ENCODE assay signal across 27 cellular contexts in the genomic region with DNA sequence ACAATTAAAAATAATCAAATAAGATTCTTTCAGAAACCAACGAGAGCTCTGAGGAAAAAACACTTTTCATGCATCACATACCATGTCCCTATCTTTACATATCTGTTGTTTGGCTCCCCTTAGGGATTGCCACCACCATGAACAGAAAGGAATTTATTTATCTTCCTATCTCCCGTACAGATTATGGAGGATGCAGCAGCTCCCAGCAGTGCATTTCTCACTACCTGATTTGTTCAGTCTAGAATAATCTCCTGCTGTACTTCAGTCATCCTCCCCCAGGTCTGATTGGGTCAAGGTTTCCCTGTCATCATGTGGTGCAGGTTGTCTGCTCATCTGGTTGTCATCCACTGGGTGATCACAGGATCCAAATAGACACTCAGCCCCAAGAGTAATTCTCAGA.
"Had no signal": no experiment of that assay in that cellular context is flagged by ENCODE, and none has a peak within 500 bp of the region (broad histone marks: within the 10 kb centered on the region; RNA-seq: fewer than 3 reads in every experiment).

No MANE protein-coding gene starts in this region.

- DNase-seq: stimulated activated CD4-positive, alpha-beta T cell treated with anti-CD3 and anti-CD28 coated beads, Interleukin-2, amount 100 ng/mL, for 48 hours; stimulated activated CD4-positive, alpha-beta T cell treated with anti-CD3 and anti-CD28 coated beads, Interleukin-4, amount 100 ng/mL, for 1 hour; stimulated activated CD4-positive, alpha-beta T cell treated with anti-CD3 and anti-CD28 coated beads, Interleukin-4, amount 100 ng/mL, for 24 hours; stimulated activated CD4-positive, alpha-beta T cell treated with anti-CD3 and anti-CD28 coated beads, Interleukin-4, amount 100 ng/mL, for 4 hours; stimulated activated CD8-positive, alpha-beta memory T cell treated with anti-CD3 and anti-CD28 coated beads, Interleukin-4, amount 100 ng/mL, for 48 hours; stimulated activated naive B cell treated with anti-CD40 and anti-IgM and Interleukin-4, amounts not matched to agents 10 μg/mL and 1 μg/mL and 100 μg/mL, for 72 hours; stimulated activated naive CD4-positive, alpha-beta T cell; stimulated activated naive CD4-positive, alpha-beta T cell treated with Interleukin-2 at 50 U/mL for 16 hours; stimulated activated naive CD8-positive, alpha-beta T cell treated with anti-CD3 and anti-CD28 coated beads, Interleukin-15, amount 100 ng/mL, for 72 hours; stimulated activated naive CD8-positive, alpha-beta T cell treated with anti-CD3 and anti-CD28 coated beads, Interleukin-15, Interleukin-2, amounts not matched to agents 100 U/mL and 50 U/mL, for 24 hours; stomach; substantia nigra; testis; thyroid gland; tibial artery; transverse colon; upper lobe of left lung; upper lobe of right lung; uterus had no signal

- H3K4me1 Mint-ChIP-seq: stimulated activated effector memory CD8-positive, alpha-beta T cell treated with anti-CD3 and anti-CD28 coated beads, Interleukin-12 subunit alpha, Interleukin-12 subunit beta, amount 100 ng/mL, for 72 hours; stimulated activated memory B cell treated with anti-CD40 and anti-IgM and Interleukin-4, amounts not matched to agents 10 μg/mL and 1 μg/mL and 100 μg/mL, for 72 hours; stimulated activated naive B cell treated with anti-CD40 and anti-IgM and Interleukin-4, amounts not matched to agents 10 μg/mL and 1 μg/mL and 100 μg/mL, for 72 hours; stimulated activated naive CD8-positive, alpha-beta T cell treated with anti-CD3 and anti-CD28 coated beads, Interleukin-15, amount 100 ng/mL, for 72 hours had no signal

- H3K4me3 ChIP-seq: stomach, suprapubic skin, testis, thoracic aorta, thyroid gland, tibial artery, tibial nerve, transverse colon, upper lobe of left lung, upper lobe of right lung, uterus, vagina had no signal

- H3K27ac ChIP-seq: stomach, suprapubic skin, testis, thoracic aorta, thyroid gland, tibial artery, tibial nerve, transverse colon, upper lobe of left lung, upper lobe of right lung, uterus, vagina had no signal

- H3K9me3 Mint-ChIP-seq: stimulated activated memory B cell treated with anti-CD40 and anti-IgM and Interleukin-4, amounts not matched to agents 10 μg/mL and 1 μg/mL and 100 μg/mL, for 72 hours; stimulated activated naive CD8-positive, alpha-beta T cell treated with anti-CD3 and anti-CD28 coated beads, Interleukin-15, Interleukin-2, amounts not matched to agents 100 ng/mL and 50 ng/mL, for 24 hours; type B pancreatic cell had no signal

- H3K36me3 Mint-ChIP-seq: stimulated activated effector memory CD8-positive, alpha-beta T cell treated with anti-CD3 and anti-CD28 coated beads, Interleukin-12 subunit alpha, Interleukin-12 subunit beta, amount 100 ng/mL, for 72 hours; stimulated activated memory B cell treated with anti-CD40 and anti-IgM and Interleukin-4, amounts not matched to agents 10 μg/mL and 1 μg/mL and 100 μg/mL, for 72 hours; stimulated activated naive B cell treated with anti-CD40 and anti-IgM and Interleukin-4, amounts not matched to agents 10 μg/mL and 1 μg/mL and 100 μg/mL, for 72 hours; type B pancreatic cell had no signal

- H3K9me3 ChIP-seq: stomach, suprapubic skin, testis, thoracic aorta, thyroid gland, tibial artery, tibial nerve, transverse colon, upper lobe of left lung, upper lobe of right lung, uterus, vagina had no signal

- ATAC-seq: stimulated activated effector memory CD8-positive, alpha-beta T cell treated with anti-CD3 and anti-CD28 coated beads, Interleukin-12 subunit alpha, Interleukin-12 subunit beta, amount 100 ng/mL, for 72 hours; stimulated activated memory B cell treated with anti-CD40 and anti-IgM and Interleukin-4, amounts not matched to agents 10 μg/mL and 1 μg/mL and 100 μg/mL, for 72 hours; stimulated activated naive B cell treated with anti-CD40 and anti-IgM and Interleukin-4, amounts not matched to agents 10 μg/mL and 1 μg/mL and 100 μg/mL, for 72 hours; stimulated activated naive CD8-positive, alpha-beta T cell treated with anti-CD3 and anti-CD28 coated beads, Interleukin-15, amount 100 ng/mL, for 72 hours; stimulated activated naive CD8-positive, alpha-beta T cell treated with anti-CD3 and anti-CD28 coated beads, Interleukin-15, Interleukin-2, amounts not matched to agents 100 U/mL and 50 U/mL, for 24 hours; upper lobe of right lung had no signal

- H3K36me3 ChIP-seq: stomach, suprapubic skin, thoracic aorta, thyroid gland, tibial artery, tibial nerve, transverse colon, upper lobe of left lung, upper lobe of right lung, uterus, vagina had no signal

- H3K27me3 Mint-ChIP-seq: stimulated activated memory B cell treated with anti-CD40 and anti-IgM and Interleukin-4, amounts not matched to agents 10 μg/mL and 1 μg/mL and 100 μg/mL, for 72 hours; stimulated activated naive B cell treated with anti-CD40 and anti-IgM and Interleukin-4, amounts not matched to agents 10 μg/mL and 1 μg/mL and 100 μg/mL, for 72 hours; stimulated activated naive CD8-positive, alpha-beta T cell treated with anti-CD3 and anti-CD28 coated beads, Interleukin-15, amount 100 ng/mL, for 72 hours; stimulated activated naive CD8-positive, alpha-beta T cell treated with anti-CD3 and anti-CD28 coated beads, Interleukin-15, Interleukin-2, amounts not matched to agents 100 ng/mL and 50 ng/mL, for 24 hours; type B pancreatic cell had no signal

- H3K27me3 ChIP-seq: stomach, suprapubic skin, testis, thyroid gland, tibial artery, tibial nerve, transverse colon, upper lobe of left lung, upper lobe of right lung, uterus, vagina had no signal

- H3K27ac Mint-ChIP-seq: stimulated activated effector memory CD8-positive, alpha-beta T cell treated with anti-CD3 and anti-CD28 coated beads, Interleukin-12 subunit alpha, Interleukin-12 subunit beta, amount 100 ng/mL, for 72 hours; stimulated activated memory B cell treated with anti-CD40 and anti-IgM and Interleukin-4, amounts not matched to agents 10 μg/mL and 1 μg/mL and 100 μg/mL, for 72 hours; stimulated activated naive B cell treated with anti-CD40 and anti-IgM and Interleukin-4, amounts not matched to agents 10 μg/mL and 1 μg/mL and 100 μg/mL, for 72 hours; stimulated activated naive CD8-positive, alpha-beta T cell treated with anti-CD3 and anti-CD28 coated beads, Interleukin-15, amount 100 ng/mL, for 72 hours; stimulated activated naive CD8-positive, alpha-beta T cell treated with anti-CD3 and anti-CD28 coated beads, Interleukin-15, Interleukin-2, amounts not matched to agents 100 ng/mL and 50 ng/mL, for 24 hours; type B pancreatic cell had no signal

- H3K4me1 ChIP-seq: stomach, suprapubic skin, testis, thyroid gland, tibial artery, tibial nerve, transverse colon, upper lobe of left lung, upper lobe of right lung, uterus, vagina had no signal

- H3K4me3 Mint-ChIP-seq: stimulated activated effector memory CD8-positive, alpha-beta T cell treated with anti-CD3 and anti-CD28 coated beads, Interleukin-12 subunit alpha, Interleukin-12 subunit beta, amount 100 ng/mL, for 72 hours; stimulated activated memory B cell treated with anti-CD40 and anti-IgM and Interleukin-4, amounts not matched to agents 10 μg/mL and 1 μg/mL and 100 μg/mL, for 72 hours; stimulated activated naive B cell treated with anti-CD40 and anti-IgM and Interleukin-4, amounts not matched to agents 10 μg/mL and 1 μg/mL and 100 μg/mL, for 72 hours; stimulated activated naive CD8-positive, alpha-beta T cell treated with anti-CD3 and anti-CD28 coated beads, Interleukin-15, amount 100 ng/mL, for 72 hours; stimulated activated naive CD8-positive, alpha-beta T cell treated with anti-CD3 and anti-CD28 coated beads, Interleukin-15, Interleukin-2, amounts not matched to agents 100 ng/mL and 50 ng/mL, for 24 hours; type B pancreatic cell had no signal
